8 cellular contexts compared by ENCODE assay signal in the genomic region with DNA sequence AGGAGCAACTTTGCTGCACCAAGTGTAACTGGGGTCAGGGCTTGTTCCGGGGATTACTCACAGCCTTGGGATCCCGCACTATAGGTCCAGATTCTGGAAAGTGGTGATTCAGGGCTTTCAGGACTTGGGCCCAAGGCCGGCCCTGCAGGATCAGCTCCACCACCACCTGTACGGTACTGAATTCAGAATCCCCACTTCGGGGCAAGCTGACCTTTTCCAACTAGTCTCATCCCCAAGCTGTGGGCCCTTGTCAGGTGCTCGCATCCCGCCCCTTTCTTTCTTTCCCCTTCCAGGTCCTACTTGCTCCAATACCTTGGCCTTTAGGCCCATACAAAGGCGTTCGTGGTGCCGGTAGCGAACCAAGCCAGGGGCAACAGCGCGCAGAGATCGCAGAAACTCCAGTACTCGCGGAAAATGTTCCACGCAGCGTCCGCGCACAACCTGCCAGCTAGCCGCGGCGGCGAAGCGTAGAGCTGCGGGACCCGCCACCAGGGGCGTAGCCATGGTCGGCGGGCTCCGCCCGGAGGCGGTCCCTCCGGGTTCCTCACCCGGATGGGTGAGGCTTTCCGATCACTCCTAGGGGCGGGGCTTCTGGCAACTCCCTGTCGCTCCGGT. TPM values are rescaled to one million over a fixed set of nuclear protein-coding genes. Genes with fewer than 3 reads are reported as not detected.
A peak's percentile ranks its signal among the peaks of the same experiment; 100 is the strongest.
DNase-seq lines count a peak whose midpoint lies in the region; ATAC-seq and TF ChIP-seq lines count a peak whose summit lies in the region.

No MANE protein-coding gene starts in this region.

- peaks cover 46 to 59% of the 10 kb centered on the region in 2 donors for H3K4me1 Mint-ChIP-seq in natural killer cell treated with Interleukin-12 subunit alpha and Interleukin-12 subunit beta and Interleukin-15 and Interleukin-18, amount 100 ng/mL, for 72 hours (ENCODE audit: low read depth in 2 of 2)
- H3K4me1 Mint-ChIP-seq in stimulated activated naive CD8-positive, alpha-beta T cell treated with anti-CD3 and anti-CD28 coated beads, Interleukin-15, amount 100 ng/mL, for 72 hours = peaks cover 75% of the 10 kb centered on the region

- no peaks in the 10 kb centered on the region for H3K27me3 Mint-ChIP-seq in natural killer cell treated with Interleukin-12 subunit alpha and Interleukin-12 subunit beta and Interleukin-15 and Interleukin-18, amount 100 ng/mL, for 72 hours
- no peaks in the 10 kb centered on the region for H3K27me3 Mint-ChIP-seq in stimulated activated naive CD8-positive, alpha-beta T cell treated with anti-CD3 and anti-CD28 coated beads, Interleukin-15, amount 100 ng/mL, for 72 hours

- peak; percentile 77 for ATAC-seq in GM21390 (IDR thresholded peaks at IDR 0.05; ENCODE audit: unreplicated experiment)
- peak; percentile 92 for ATAC-seq in natural killer cell treated with Interleukin-12 subunit alpha and Interleukin-12 subunit beta and Interleukin-15 and Interleukin-18, amount 100 ng/mL, for 72 hours
- peak; percentile 88 for ATAC-seq in stimulated activated naive CD8-positive, alpha-beta T cell treated with anti-CD3 and anti-CD28 coated beads, Interleukin-15, amount 100 ng/mL, for 72 hours

- peak overlapping the region; percentile 90 for H3K4me3 ChIP-seq in fibroblast of mammary gland (ENCODE audit: control insufficient read depth, low read depth, low read length)

- peak; percentile 19 for TF ChIP-seq CTCF in fibroblast of mammary gland (conservative IDR thresholded peaks at IDR 0.05; ENCODE audit: control insufficient read depth, insufficient read depth, low read depth, low read length)

- H3K4me3 Mint-ChIP-seq in natural killer cell treated with Interleukin-12 subunit alpha and Interleukin-12 subunit beta and Interleukin-15 and Interleukin-18, amount 100 ng/mL, for 72 hours = peak overlapping the region; percentile 95
- H3K4me3 Mint-ChIP-seq in stimulated activated naive CD8-positive, alpha-beta T cell treated with anti-CD3 and anti-CD28 coated beads, Interleukin-15, amount 100 ng/mL, for 72 hours = peak overlapping the region; percentile 93

- peaks cover 25% of the 10 kb centered on the region for H3K36me3 Mint-ChIP-seq in natural killer cell treated with Interleukin-12 subunit alpha and Interleukin-12 subunit beta and Interleukin-15 and Interleukin-18, amount 100 ng/mL, for 72 hours

- H3K9me3 Mint-ChIP-seq in natural killer cell treated with Interleukin-12 subunit alpha and Interleukin-12 subunit beta and Interleukin-15 and Interleukin-18, amount 100 ng/mL, for 72 hours = no peaks in the 10 kb centered on the region
- no peaks in the 10 kb centered on the region for H3K9me3 Mint-ChIP-seq in stimulated activated naive CD8-positive, alpha-beta T cell treated with anti-CD3 and anti-CD28 coated beads, Interleukin-15, amount 100 ng/mL, for 72 hours

- H3K27ac Mint-ChIP-seq in natural killer cell treated with Interleukin-12 subunit alpha and Interleukin-12 subunit beta and Interleukin-15 and Interleukin-18, amount 100 ng/mL, for 72 hours = peak overlapping the region; percentile 94 to 96
- H3K27ac Mint-ChIP-seq in stimulated activated naive CD8-positive, alpha-beta T cell treated with anti-CD3 and anti-CD28 coated beads, Interleukin-15, amount 100 ng/mL, for 72 hours = peak overlapping the region; percentile 99

- DNase-seq in DMS114 treated with DMSO at 0.1 percent for 48 hours (lab: John Stamatoyannopoulos, UW; ENCODE audit: unreplicated experiment) (peak; percentile 94), HT-29 (ENCODE audit: low spot score) (peak; percentile 85), OCI-M2 (lab: John Stamatoyannopoulos, UW; ENCODE audit: unreplicated experiment) (peak; percentile 98), fibroblast of mammary gland (ENCODE audit: low read depth) (peak; percentile 86)
- DNase-seq in activated T-helper 1 cell treated with anti-CD3 and anti-CD28 coated beads, Interleukin-2, amount 50 U/mL, for 16 hours (ENCODE audit: low read depth in 1 of 2, low spot score in 1 of 2) = peak; percentile 84 to 87
- DNase-seq in natural killer cell treated with Interleukin-12 subunit alpha and Interleukin-12 subunit beta and Interleukin-15 and Interleukin-18, amount 100 ng/mL, for 72 hours (ENCODE audit: low spot score) = peak; percentile 96
- peak in 1 of 2 donors; percentile 93 for DNase-seq in stimulated activated naive CD8-positive, alpha-beta T cell treated with anti-CD3 and anti-CD28 coated beads, Interleukin-15, amount 100 ng/mL, for 72 hours

RNA-seq across cellular contexts. Expression of gene TINF2, which starts 0.5 kb away (rescaled TPM):
- total RNA-seq in HT-29 (2014; rRNA removed; shearing (Covaris generic)) = 29.1 and 35.9 TPM in 2 replicates
- 100 to 1,000 TPM in 1 of 2 donors, 10 to 100 TPM in 1; 77.7 to 103 TPM for total RNA-seq in natural killer cell treated with Interleukin-12 subunit alpha and Interleukin-12 subunit beta and Interleukin-15 and Interleukin-18, amount 100 ng/mL, for 72 hours

RNA-seq across cellular contexts. Expression of gene GMPR2, which starts 9.2 kb away (rescaled TPM):
- total RNA-seq in HT-29 (2014; rRNA removed; shearing (Covaris generic)) = 37.3 and 40.6 TPM in 2 replicates
- 10 to 100 TPM; 40.5 to 54.5 TPM for total RNA-seq in natural killer cell treated with Interleukin-12 subunit alpha and Interleukin-12 subunit beta and Interleukin-15 and Interleukin-18, amount 100 ng/mL, for 72 hours

RNA-seq across cellular contexts. Expression of gene NEDD8, which starts 9.8 kb away (rescaled TPM):
- total RNA-seq in HT-29 (2014; rRNA removed; shearing (Covaris generic)) = 104 and 143 TPM in 2 replicates
- total RNA-seq in natural killer cell treated with Interleukin-12 subunit alpha and Interleukin-12 subunit beta and Interleukin-15 and Interleukin-18, amount 100 ng/mL, for 72 hours = 100 to 1,000 TPM; 196 to 199 TPM

RNA-seq across cellular contexts. Expression of gene TGM1, which starts 21.0 kb away (rescaled TPM):
- total RNA-seq in HT-29 (2014; rRNA removed; shearing (Covaris generic)) = 2.2 and 2.8 TPM in 2 replicates
- 1 to 10 TPM; 2.5 to 8.7 TPM for total RNA-seq in natural killer cell treated with Interleukin-12 subunit alpha and Interleukin-12 subunit beta and Interleukin-15 and Interleukin-18, amount 100 ng/mL, for 72 hours

RNA-seq across cellular contexts. Expression of gene MDP1, which starts 26.1 kb away (rescaled TPM):
- total RNA-seq in HT-29 (2014; rRNA removed; shearing (Covaris generic)) = 9.8 and 16.3 TPM in 2 replicates
- total RNA-seq in natural killer cell treated with Interleukin-12 subunit alpha and Interleukin-12 subunit beta and Interleukin-15 and Interleukin-18, amount 100 ng/mL, for 72 hours = 10 to 100 TPM in 1 of 2 donors, 1 to 10 TPM in 1; 9.1 to 11.3 TPM
